In genomic region chr12:47188576-47189441, GRCh38 we compare ENCODE assay signal across 9 cellular contexts.
DNase-seq lines count a peak whose midpoint lies in the region; ATAC-seq and TF ChIP-seq lines count a peak whose summit lies in the region.
"Had no signal": no experiment of that assay in that cellular context is flagged by ENCODE, and none has a peak within 500 bp of the region (broad histone marks: within the 10 kb centered on the region; RNA-seq: fewer than 3 reads in every experiment).

No MANE protein-coding gene starts in this region.

- H3K4me3 ChIP-seq in SK-N-MC (0 out of 2 replicates have a peak overlapping the region, but pooled peaks have one; percentile 34), vagina (no peak overlapping the region)

- no peak for DNase-seq in stimulated activated naive CD8-positive, alpha-beta T cell treated with anti-CD3 and anti-CD28 coated beads, Interleukin-15, Interleukin-2, amounts not matched to agents 100 U/mL and 50 U/mL, for 24 hours
- DNase-seq in SK-N-MC (ENCODE audit: low read depth, low spot score): no peak
- DNase-seq in glomerular visceral epithelial cell (ENCODE audit: extremely low spot score): peak; percentile 14
- DNase-seq in vagina (ENCODE audit: extremely low spot score in 2 of 2): no peak
- no peak for DNase-seq in COLO668 (lab: John Stamatoyannopoulos, UW; ENCODE audit: unreplicated experiment)
- DNase-seq in DMS79 treated with DMSO at 0.1 percent for 48 hours (lab: John Stamatoyannopoulos, UW): no peak
- DNase-seq in NCI-H1694 treated with DMSO at 0.1 percent for 48 hours (lab: John Stamatoyannopoulos, UW): no peak
- DNase-seq: KG1 had no signal

- H3K27ac Mint-ChIP-seq in stimulated activated naive CD8-positive, alpha-beta T cell treated with anti-CD3 and anti-CD28 coated beads, Interleukin-15, Interleukin-2, amounts not matched to agents 100 ng/mL and 50 ng/mL, for 24 hours: peak overlapping the region; percentile 1

- H3K36me3 Mint-ChIP-seq in stimulated activated naive CD8-positive, alpha-beta T cell treated with anti-CD3 and anti-CD28 coated beads, Interleukin-15, Interleukin-2, amounts not matched to agents 100 ng/mL and 50 ng/mL, for 24 hours (ENCODE audit: low read depth): peaks cover 27% of the 10 kb centered on the region

- no peak for ATAC-seq in stimulated activated naive CD8-positive, alpha-beta T cell treated with anti-CD3 and anti-CD28 coated beads, Interleukin-15, Interleukin-2, amounts not matched to agents 100 U/mL and 50 U/mL, for 24 hours

- H3K36me3 ChIP-seq in SK-N-MC (ENCODE audit: insufficient read depth, low read length): no peaks in the 10 kb centered on the region
- no peaks in the 10 kb centered on the region for H3K36me3 ChIP-seq in vagina

- peaks cover 27% of the 10 kb centered on the region for H3K4me1 ChIP-seq in vagina

- TF ChIP-seq CTCF in vagina (IDR thresholded peaks at IDR 0.05): no peak

- TF ChIP-seq POLR2A in vagina (IDR thresholded peaks at IDR 0.05): no peak

- H3K9ac ChIP-seq in SK-N-MC (ENCODE audit: insufficient read length): no peak overlapping the region

- 0 out of 2 replicates have a peak overlapping the region, but pooled peaks have one; percentile 58 for H3K27ac ChIP-seq in SK-N-MC
- peak overlapping the region; percentile 37 for H3K27ac ChIP-seq in vagina

- no peak overlapping the region for H3K4me3 Mint-ChIP-seq in stimulated activated naive CD8-positive, alpha-beta T cell treated with anti-CD3 and anti-CD28 coated beads, Interleukin-15, Interleukin-2, amounts not matched to agents 100 ng/mL and 50 ng/mL, for 24 hours

- no peaks in the 10 kb centered on the region for H3K27me3 Mint-ChIP-seq in stimulated activated naive CD8-positive, alpha-beta T cell treated with anti-CD3 and anti-CD28 coated beads, Interleukin-15, Interleukin-2, amounts not matched to agents 100 ng/mL and 50 ng/mL, for 24 hours

- no peaks in the 10 kb centered on the region for H3K9me3 Mint-ChIP-seq in stimulated activated naive CD8-positive, alpha-beta T cell treated with anti-CD3 and anti-CD28 coated beads, Interleukin-15, Interleukin-2, amounts not matched to agents 100 ng/mL and 50 ng/mL, for 24 hours

- no peaks in the 10 kb centered on the region for H3K27me3 ChIP-seq in vagina

- peaks cover 74% of the 10 kb centered on the region for H3K4me1 Mint-ChIP-seq in stimulated activated naive CD8-positive, alpha-beta T cell treated with anti-CD3 and anti-CD28 coated beads, Interleukin-15, Interleukin-2, amounts not matched to agents 100 ng/mL and 50 ng/mL, for 24 hours (ENCODE audit: low read depth)

- no peaks in the 10 kb centered on the region for H3K9me3 ChIP-seq in SK-N-MC (ENCODE audit: low read depth, low read length)
- no peaks in the 10 kb centered on the region for H3K9me3 ChIP-seq in vagina

- intact Hi-C loops in vagina (cut with DNase I): no loop called here
